Comparison of ENCODE assay signal across 1 cellular context in the genomic region with DNA sequence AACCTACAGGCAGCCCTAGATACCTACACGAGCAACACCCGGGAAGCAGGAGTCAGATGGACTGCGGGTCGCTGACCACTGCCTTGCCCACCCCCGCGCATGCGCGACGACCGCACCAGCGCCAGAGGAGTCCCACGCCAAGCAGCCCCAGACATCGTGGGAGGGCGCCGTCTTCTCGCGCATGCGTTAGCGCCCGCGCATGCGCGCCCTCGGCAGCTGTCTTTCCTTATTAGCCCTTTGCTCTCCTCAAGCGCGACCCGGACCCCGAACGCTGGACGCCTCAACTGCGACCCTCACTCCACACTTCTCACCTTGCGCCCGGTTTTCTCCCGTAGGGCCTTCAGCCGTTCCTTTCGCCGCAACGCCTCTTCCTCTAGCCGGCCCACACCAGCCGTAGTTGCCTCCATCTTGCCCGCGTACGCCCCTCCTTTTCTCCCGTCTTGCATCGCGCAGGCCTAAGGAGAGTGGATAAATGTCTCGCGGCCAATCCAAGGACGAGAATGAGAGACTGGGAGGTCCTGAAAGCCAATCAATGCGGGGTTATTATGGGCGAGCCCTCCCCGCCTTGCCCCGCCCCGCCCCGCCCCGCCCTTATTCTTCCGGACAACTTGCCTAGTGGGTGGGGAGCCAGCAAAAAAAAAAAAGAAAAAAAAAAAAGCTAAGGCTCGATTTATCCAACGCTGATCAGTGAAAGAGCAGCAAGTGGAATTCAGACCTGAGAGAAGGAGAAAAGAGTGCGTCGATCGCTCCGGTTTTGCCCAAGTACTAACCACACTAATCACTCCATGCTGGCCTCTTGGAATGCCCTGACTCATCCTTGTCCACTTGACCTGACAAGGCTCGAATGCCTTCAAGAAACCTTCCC.
TF ChIP-seq lines count a peak whose summit lies in the region.

A gene (minus strand): TSS at position 420 of the 865 bp plus-strand sequence. CDS start 13 bp downstream, at position 407.

TF ChIP-seq in K562, 482 proteins besides CTCF, POLR2A, EP300 and RAD21 (continued from another document and continues in another):
- TF ChIP-seq, protein P1, sequence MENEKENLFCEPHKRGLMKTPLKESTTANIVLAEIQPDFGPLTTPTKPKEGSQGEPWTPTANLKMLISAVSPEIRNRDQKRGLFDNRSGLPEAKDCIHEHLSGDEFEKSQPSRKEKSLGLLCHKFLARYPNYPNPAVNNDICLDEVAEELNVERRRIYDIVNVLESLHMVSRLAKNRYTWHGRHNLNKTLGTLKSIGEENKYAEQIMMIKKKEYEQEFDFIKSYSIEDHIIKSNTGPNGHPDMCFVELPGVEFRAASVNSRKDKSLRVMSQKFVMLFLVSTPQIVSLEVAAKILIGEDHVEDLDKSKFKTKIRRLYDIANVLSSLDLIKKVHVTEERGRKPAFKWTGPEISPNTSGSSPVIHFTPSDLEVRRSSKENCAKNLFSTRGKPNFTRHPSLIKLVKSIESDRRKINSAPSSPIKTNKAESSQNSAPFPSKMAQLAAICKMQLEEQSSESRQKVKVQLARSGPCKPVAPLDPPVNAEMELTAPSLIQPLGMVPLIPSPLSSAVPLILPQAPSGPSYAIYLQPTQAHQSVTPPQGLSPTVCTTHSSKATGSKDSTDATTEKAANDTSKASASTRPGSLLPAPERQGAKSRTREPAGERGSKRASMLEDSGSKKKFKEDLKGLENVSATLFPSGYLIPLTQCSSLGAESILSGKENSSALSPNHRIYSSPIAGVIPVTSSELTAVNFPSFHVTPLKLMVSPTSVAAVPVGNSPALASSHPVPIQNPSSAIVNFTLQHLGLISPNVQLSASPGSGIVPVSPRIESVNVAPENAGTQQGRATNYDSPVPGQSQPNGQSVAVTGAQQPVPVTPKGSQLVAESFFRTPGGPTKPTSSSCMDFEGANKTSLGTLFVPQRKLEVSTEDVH (IDR thresholded peaks at IDR 0.05; ENCODE audit: low read depth, partially characterized antibody): peak; percentile 59
- TF ChIP-seq, protein P2, sequence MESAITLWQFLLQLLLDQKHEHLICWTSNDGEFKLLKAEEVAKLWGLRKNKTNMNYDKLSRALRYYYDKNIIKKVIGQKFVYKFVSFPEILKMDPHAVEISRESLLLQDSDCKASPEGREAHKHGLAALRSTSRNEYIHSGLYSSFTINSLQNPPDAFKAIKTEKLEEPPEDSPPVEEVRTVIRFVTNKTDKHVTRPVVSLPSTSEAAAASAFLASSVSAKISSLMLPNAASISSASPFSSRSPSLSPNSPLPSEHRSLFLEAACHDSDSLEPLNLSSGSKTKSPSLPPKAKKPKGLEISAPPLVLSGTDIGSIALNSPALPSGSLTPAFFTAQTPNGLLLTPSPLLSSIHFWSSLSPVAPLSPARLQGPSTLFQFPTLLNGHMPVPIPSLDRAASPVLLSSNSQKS (CRISPR knock-in tag; IDR thresholded peaks at IDR 0.05): no peak
- TF ChIP-seq NCOA4 (IDR thresholded peaks at IDR 0.05; ENCODE audit: partially characterized antibody) (peak; percentile 97), BRD4 (IDR thresholded peaks at IDR 0.05) (no peak), ZNF311 (CRISPR knock-in tag; IDR thresholded peaks at IDR 0.05) (no peak), POU5F1 (IDR thresholded peaks at IDR 0.05; ENCODE audit: borderline replicate concordance, low read depth, low read length, partially characterized antibody) (peak; percentile 91), PCBP2 (IDR thresholded peaks at IDR 0.05; ENCODE audit: low read depth, low read length, poor library complexity, severe bottlenecking) (no peak), RBM34 (IDR thresholded peaks at IDR 0.05; ENCODE audit: borderline replicate concordance, insufficient read depth, low read length) (no peak), MTA3 (IDR thresholded peaks at IDR 0.05; ENCODE audit: borderline replicate concordance) (peak; percentile 49; the same call in 1 of the 2 replicates), ELF2 (CRISPR knock-in tag; IDR thresholded peaks at IDR 0.05) (0 out of 2 replicates have a peak, but pooled peaks have one; percentile 7), POLR3A (IDR thresholded peaks at IDR 0.05; ENCODE audit: borderline replicate concordance, extremely low read depth, insufficient read depth, insufficient read length) (no peak), TBL1XR1 (IDR thresholded peaks at IDR 0.05; ENCODE audit: low read length in 2 of 2) (peak; percentile 57 to 89; a peak in 3 of 4 replicates), ZNF324 (CRISPR knock-in tag; IDR thresholded peaks at IDR 0.05) (peak; percentile 54; the same call in 1 of the 2 replicates), HSF4 (CRISPR knock-in tag; IDR thresholded peaks at IDR 0.05; ENCODE audit: borderline replicate concordance) (no peak), FUS (optimal IDR thresholded peaks at IDR 0.05; ENCODE audit: low read depth, low read length) (no peak), KDM5B (IDR thresholded peaks at IDR 0.05; ENCODE audit: insufficient replicate concordance, low read depth, low read length) (peak; percentile 88), ZKSCAN1 (IDR thresholded peaks at IDR 0.05; ENCODE audit: low read depth, low read length) (peak; percentile 48; the same call in 1 of the 2 replicates), ZNF444 (CRISPR knock-in tag; IDR thresholded peaks at IDR 0.05) (no peak), TAF7 (tag; IDR thresholded peaks at IDR 0.05) (peak; percentile 98), ILF3 (IDR thresholded peaks at IDR 0.05; ENCODE audit: borderline replicate concordance) (no peak), LEF1 (IDR thresholded peaks at IDR 0.05) (peak; percentile 87), ZNF79 (CRISPR knock-in tag; IDR thresholded peaks at IDR 0.05; ENCODE audit: low read depth) (no peak), ZNF77 (CRISPR knock-in tag; IDR thresholded peaks at IDR 0.05) (no peak), ZNF274 (IDR thresholded peaks at IDR 0.05; ENCODE audit: borderline replicate concordance, low read depth, low read length) (no peak), ZFX (CRISPR knock-in tag; IDR thresholded peaks at IDR 0.05) (peak; percentile 66), CC2D1A (IDR thresholded peaks at IDR 0.05) (no peak)
- TF ChIP-seq, protein P3, sequence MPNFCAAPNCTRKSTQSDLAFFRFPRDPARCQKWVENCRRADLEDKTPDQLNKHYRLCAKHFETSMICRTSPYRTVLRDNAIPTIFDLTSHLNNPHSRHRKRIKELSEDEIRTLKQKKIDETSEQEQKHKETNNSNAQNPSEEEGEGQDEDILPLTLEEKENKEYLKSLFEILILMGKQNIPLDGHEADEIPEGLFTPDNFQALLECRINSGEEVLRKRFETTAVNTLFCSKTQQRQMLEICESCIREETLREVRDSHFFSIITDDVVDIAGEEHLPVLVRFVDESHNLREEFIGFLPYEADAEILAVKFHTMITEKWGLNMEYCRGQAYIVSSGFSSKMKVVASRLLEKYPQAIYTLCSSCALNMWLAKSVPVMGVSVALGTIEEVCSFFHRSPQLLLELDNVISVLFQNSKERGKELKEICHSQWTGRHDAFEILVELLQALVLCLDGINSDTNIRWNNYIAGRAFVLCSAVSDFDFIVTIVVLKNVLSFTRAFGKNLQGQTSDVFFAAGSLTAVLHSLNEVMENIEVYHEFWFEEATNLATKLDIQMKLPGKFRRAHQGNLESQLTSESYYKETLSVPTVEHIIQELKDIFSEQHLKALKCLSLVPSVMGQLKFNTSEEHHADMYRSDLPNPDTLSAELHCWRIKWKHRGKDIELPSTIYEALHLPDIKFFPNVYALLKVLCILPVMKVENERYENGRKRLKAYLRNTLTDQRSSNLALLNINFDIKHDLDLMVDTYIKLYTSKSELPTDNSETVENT (CRISPR knock-in tag; IDR thresholded peaks at IDR 0.05): peak; percentile 94
- TF ChIP-seq, protein P4, sequence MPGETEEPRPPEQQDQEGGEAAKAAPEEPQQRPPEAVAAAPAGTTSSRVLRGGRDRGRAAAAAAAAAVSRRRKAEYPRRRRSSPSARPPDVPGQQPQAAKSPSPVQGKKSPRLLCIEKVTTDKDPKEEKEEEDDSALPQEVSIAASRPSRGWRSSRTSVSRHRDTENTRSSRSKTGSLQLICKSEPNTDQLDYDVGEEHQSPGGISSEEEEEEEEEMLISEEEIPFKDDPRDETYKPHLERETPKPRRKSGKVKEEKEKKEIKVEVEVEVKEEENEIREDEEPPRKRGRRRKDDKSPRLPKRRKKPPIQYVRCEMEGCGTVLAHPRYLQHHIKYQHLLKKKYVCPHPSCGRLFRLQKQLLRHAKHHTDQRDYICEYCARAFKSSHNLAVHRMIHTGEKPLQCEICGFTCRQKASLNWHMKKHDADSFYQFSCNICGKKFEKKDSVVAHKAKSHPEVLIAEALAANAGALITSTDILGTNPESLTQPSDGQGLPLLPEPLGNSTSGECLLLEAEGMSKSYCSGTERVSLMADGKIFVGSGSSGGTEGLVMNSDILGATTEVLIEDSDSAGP (CRISPR knock-in tag; IDR thresholded peaks at IDR 0.05): 0 out of 2 replicates have a peak, but pooled peaks have one; percentile 52
- TF ChIP-seq, protein P5, sequence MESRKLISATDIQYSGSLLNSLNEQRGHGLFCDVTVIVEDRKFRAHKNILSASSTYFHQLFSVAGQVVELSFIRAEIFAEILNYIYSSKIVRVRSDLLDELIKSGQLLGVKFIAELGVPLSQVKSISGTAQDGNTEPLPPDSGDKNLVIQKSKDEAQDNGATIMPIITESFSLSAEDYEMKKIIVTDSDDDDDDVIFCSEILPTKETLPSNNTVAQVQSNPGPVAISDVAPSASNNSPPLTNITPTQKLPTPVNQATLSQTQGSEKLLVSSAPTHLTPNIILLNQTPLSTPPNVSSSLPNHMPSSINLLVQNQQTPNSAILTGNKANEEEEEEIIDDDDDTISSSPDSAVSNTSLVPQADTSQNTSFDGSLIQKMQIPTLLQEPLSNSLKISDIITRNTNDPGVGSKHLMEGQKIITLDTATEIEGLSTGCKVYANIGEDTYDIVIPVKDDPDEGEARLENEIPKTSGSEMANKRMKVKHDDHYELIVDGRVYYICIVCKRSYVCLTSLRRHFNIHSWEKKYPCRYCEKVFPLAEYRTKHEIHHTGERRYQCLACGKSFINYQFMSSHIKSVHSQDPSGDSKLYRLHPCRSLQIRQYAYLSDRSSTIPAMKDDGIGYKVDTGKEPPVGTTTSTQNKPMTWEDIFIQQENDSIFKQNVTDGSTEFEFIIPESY (CRISPR knock-in tag; IDR thresholded peaks at IDR 0.05): peak; percentile 69
- TF ChIP-seq, protein P6, sequence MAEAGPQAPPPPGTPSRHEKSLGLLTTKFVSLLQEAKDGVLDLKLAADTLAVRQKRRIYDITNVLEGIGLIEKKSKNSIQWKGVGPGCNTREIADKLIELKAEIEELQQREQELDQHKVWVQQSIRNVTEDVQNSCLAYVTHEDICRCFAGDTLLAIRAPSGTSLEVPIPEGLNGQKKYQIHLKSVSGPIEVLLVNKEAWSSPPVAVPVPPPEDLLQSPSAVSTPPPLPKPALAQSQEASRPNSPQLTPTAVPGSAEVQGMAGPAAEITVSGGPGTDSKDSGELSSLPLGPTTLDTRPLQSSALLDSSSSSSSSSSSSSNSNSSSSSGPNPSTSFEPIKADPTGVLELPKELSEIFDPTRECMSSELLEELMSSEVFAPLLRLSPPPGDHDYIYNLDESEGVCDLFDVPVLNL (CRISPR knock-in tag; IDR thresholded peaks at IDR 0.05; ENCODE audit: low read depth): peak; percentile 70; the same call in 1 of the 2 replicates
- TF ChIP-seq, protein P7, sequence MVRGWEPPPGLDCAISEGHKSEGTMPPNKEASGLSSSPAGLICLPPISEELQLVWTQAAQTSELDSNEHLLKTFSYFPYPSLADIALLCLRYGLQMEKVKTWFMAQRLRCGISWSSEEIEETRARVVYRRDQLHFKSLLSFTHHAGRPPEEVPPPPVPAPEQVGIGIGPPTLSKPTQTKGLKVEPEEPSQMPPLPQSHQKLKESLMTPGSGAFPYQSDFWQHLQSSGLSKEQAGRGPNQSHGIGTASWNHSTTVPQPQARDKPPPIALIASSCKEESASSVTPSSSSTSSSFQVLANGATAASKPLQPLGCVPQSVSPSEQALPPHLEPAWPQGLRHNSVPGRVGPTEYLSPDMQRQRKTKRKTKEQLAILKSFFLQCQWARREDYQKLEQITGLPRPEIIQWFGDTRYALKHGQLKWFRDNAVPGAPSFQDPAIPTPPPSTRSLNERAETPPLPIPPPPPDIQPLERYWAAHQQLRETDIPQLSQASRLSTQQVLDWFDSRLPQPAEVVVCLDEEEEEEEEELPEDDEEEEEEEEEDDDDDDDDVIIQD (CRISPR knock-in tag; IDR thresholded peaks at IDR 0.05): no peak
- TF ChIP-seq, protein P8, sequence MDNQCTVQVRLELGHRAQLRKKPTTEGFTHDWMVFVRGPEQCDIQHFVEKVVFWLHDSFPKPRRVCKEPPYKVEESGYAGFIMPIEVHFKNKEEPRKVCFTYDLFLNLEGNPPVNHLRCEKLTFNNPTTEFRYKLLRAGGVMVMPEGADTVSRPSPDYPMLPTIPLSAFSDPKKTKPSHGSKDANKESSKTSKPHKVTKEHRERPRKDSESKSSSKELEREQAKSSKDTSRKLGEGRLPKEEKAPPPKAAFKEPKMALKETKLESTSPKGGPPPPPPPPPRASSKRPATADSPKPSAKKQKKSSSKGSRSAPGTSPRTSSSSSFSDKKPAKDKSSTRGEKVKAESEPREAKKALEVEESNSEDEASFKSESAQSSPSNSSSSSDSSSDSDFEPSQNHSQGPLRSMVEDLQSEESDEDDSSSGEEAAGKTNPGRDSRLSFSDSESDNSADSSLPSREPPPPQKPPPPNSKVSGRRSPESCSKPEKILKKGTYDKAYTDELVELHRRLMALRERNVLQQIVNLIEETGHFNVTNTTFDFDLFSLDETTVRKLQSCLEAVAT (IDR thresholded peaks at IDR 0.05): peak; percentile 49 to 100; a peak in 3 of 4 replicates
- TF ChIP-seq, protein P9, sequence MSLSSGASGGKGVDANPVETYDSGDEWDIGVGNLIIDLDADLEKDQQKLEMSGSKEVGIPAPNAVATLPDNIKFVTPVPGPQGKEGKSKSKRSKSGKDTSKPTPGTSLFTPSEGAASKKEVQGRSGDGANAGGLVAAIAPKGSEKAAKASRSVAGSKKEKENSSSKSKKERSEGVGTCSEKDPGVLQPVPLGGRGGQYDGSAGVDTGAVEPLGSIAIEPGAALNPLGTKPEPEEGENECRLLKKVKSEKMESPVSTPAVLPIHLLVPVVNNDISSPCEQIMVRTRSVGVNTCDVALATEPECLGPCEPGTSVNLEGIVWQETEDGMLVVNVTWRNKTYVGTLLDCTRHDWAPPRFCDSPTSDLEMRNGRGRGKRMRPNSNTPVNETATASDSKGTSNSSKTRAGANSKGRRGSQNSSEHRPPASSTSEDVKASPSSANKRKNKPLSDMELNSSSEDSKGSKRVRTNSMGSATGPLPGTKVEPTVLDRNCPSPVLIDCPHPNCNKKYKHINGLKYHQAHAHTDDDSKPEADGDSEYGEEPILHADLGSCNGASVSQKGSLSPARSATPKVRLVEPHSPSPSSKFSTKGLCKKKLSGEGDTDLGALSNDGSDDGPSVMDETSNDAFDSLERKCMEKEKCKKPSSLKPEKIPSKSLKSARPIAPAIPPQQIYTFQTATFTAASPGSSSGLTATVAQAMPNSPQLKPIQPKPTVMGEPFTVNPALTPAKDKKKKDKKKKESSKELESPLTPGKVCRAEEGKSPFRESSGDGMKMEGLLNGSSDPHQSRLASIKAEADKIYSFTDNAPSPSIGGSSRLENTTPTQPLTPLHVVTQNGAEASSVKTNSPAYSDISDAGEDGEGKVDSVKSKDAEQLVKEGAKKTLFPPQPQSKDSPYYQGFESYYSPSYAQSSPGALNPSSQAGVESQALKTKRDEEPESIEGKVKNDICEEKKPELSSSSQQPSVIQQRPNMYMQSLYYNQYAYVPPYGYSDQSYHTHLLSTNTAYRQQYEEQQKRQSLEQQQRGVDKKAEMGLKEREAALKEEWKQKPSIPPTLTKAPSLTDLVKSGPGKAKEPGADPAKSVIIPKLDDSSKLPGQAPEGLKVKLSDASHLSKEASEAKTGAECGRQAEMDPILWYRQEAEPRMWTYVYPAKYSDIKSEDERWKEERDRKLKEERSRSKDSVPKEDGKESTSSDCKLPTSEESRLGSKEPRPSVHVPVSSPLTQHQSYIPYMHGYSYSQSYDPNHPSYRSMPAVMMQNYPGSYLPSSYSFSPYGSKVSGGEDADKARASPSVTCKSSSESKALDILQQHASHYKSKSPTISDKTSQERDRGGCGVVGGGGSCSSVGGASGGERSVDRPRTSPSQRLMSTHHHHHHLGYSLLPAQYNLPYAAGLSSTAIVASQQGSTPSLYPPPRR (CRISPR knock-in tag; IDR thresholded peaks at IDR 0.05; ENCODE audit: borderline replicate concordance): 0 out of 2 replicates have a peak, but pooled peaks have one; percentile 27
